In genomic region chr11:103619480-103619879, GRCh38 we compare ENCODE assay signal across 11 cellular contexts.
A peak's percentile ranks its signal among the peaks of the same experiment; 100 is the strongest.
DNase-seq lines count a peak whose midpoint lies in the region; ATAC-seq and TF ChIP-seq lines count a peak whose summit lies in the region.
"Had no signal": no experiment of that assay in that cellular context is flagged by ENCODE, and none has a peak within 500 bp of the region (broad histone marks: within the 10 kb centered on the region; RNA-seq: fewer than 3 reads in every experiment).

No MANE protein-coding gene starts in this region.

- DNase-seq in AG09319 (ENCODE audit: extremely low read depth, low read depth): no peak
- DNase-seq in HEK293T (ENCODE audit: extremely low spot score): peak; percentile 9
- DNase-seq in OCI-LY7 (ENCODE audit: low spot score): peak; percentile 5
- no peak for DNase-seq in epithelial cell of proximal tubule (ENCODE audit: low read depth)
- no peak for DNase-seq in Right ventricle myocardium inferior (ENCODE audit: missing footprints)
- no peak for DNase-seq in GM23338 (ENCODE audit: low spot score)
- DNase-seq in activated naive CD4-positive, alpha-beta T cell treated with anti-CD3 and anti-CD28 coated beads, Interleukin-2, amount 50 U/mL, for 16 hours: no peak
- DNase-seq: DMS79 treated with DMSO at 0.1 percent for 48 hours, mesendoderm, thyroid gland had no signal

- intact Hi-C loops in OCI-LY7 (cut with micrococcal nuclease; ENCODE audit: unreplicated experiment) (no loop called here), Right ventricle myocardium inferior (cut with DNase I) (no loop called here)

- peaks cover 2% of the 10 kb centered on the region; the same call in 2 of the 3 replicates for H3K4me1 Mint-ChIP-seq in GM23338

- no peak for ATAC-seq in HG03432 (IDR thresholded peaks at IDR 0.05; ENCODE audit: unreplicated experiment)
- ATAC-seq in Right ventricle myocardium inferior: no peak
- no peak for ATAC-seq in GM23338

- BruUV-seq in OCI-LY7 (replicated peaks; lab: Mats Ljungman, UMichigan): no TSS peak

- CTCF ChIA-PET in HEK293T (lab: Yijun Ruan, JAX): no interaction called here
- CTCF ChIA-PET in OCI-LY7 (lab: Charles Lee; ENCODE audit: unreplicated experiment): no interaction called here

- H3K4me1 ChIP-seq in OCI-LY7 (ENCODE audit: insufficient read depth, low read length, poor library complexity, severe bottlenecking) (no peaks in the 10 kb centered on the region), GM23338 (ENCODE audit: insufficient read depth) (no peaks in the 10 kb centered on the region)
- H3K4me1 ChIP-seq: thyroid gland had no signal

- H3K36me3 Mint-ChIP-seq in GM23338 (ENCODE audit: low read depth): no peaks in the 10 kb centered on the region

- H3K4me2 ChIP-seq in OCI-LY7 (ENCODE audit: low read length) (no peak overlapping the region), GM23338 (no peak overlapping the region)

- H3K27ac Mint-ChIP-seq in GM23338: no peak overlapping the region

- H3K36me3 ChIP-seq in OCI-LY7 (ENCODE audit: insufficient read depth, low read length) (no peaks in the 10 kb centered on the region), GM23338 (ENCODE audit: insufficient read depth) (no peaks in the 10 kb centered on the region)
- H3K36me3 ChIP-seq: thyroid gland had no signal

- no peaks in the 10 kb centered on the region for H3K27me3 ChIP-seq in GM23338 (ENCODE audit: insufficient read depth)
- H3K27me3 ChIP-seq: thyroid gland had no signal

- H3K27me3 Mint-ChIP-seq in GM23338 (ENCODE audit: insufficient read depth, low read depth, poor library complexity): no peaks in the 10 kb centered on the region

- H3K79me2 ChIP-seq in OCI-LY7 (ENCODE audit: insufficient read depth, low read depth, low read length) (no peaks in the 10 kb centered on the region), GM23338 (replicated peaks; ENCODE audit: insufficient read depth) (no peaks in the 10 kb centered on the region)

- H4K20me1 ChIP-seq in OCI-LY7 (ENCODE audit: insufficient read depth, low read length) (no peaks in the 10 kb centered on the region), GM23338 (replicated peaks; ENCODE audit: insufficient read depth) (no peaks in the 10 kb centered on the region)

- H3K27ac ChIP-seq in OCI-LY7 (ENCODE audit: low read depth, low read length, poor library complexity, severe bottlenecking): no peak overlapping the region
- no peak overlapping the region for H3K27ac ChIP-seq in GM23338 (ENCODE audit: low read depth)
- H3K27ac ChIP-seq: thyroid gland had no signal

- TF ChIP-seq CTCF in AG09319 (IDR thresholded peaks at IDR 0.05; ENCODE audit: low read depth, low read length): peak; percentile 15
- TF ChIP-seq CTCF in OCI-LY7 (conservative IDR thresholded peaks at IDR 0.05; ENCODE audit: low read length): peak; percentile 53
- TF ChIP-seq CTCF in epithelial cell of proximal tubule (conservative IDR thresholded peaks at IDR 0.05; ENCODE audit: low read depth, low read length): peak; percentile 63
- TF ChIP-seq CTCF in GM23338 (conservative IDR thresholded peaks at IDR 0.05; ENCODE audit: low read depth in 2 of 2): peak in 1 of 2 experiments; percentile 39; a peak in 2 of 4 replicates

- H3K9me3 Mint-ChIP-seq in GM23338: no peaks in the 10 kb centered on the region

- no peak overlapping the region for H2AFZ ChIP-seq in OCI-LY7 (ENCODE audit: low read length)
- H2AFZ ChIP-seq in GM23338: no peak overlapping the region

- POLR2A ChIA-PET in HEK293T (lab: Yijun Ruan, JAX): no interaction called here
- POLR2A ChIA-PET in OCI-LY7 (lab: Charles Lee): interaction anchor here (0.6 kb wide), 1 partner anchor 31 kb away, joined by 4 read pairs; no protein-coding TSS in a partner anchor

- H3K4me3 Mint-ChIP-seq in GM23338: no peak overlapping the region

- no peaks in the 10 kb centered on the region for H3K9me3 ChIP-seq in OCI-LY7 (ENCODE audit: low read length)
- H3K9me3 ChIP-seq: thyroid gland had no signal

- H3K4me3 ChIP-seq in OCI-LY7 (ENCODE audit: low read depth, low read length, poor library complexity, severe bottlenecking) (no peak overlapping the region), epithelial cell of proximal tubule (ENCODE audit: low read depth, low read length) (no peak overlapping the region), GM23338 (no peak overlapping the region)
- H3K4me3 ChIP-seq: thyroid gland had no signal

- no peaks in the 10 kb centered on the region for H3K9me2 ChIP-seq in OCI-LY7 (ENCODE audit: insufficient read depth, low read length)
- H3K9me2 ChIP-seq in GM23338 (ENCODE audit: insufficient read depth): peaks cover 16% of the 10 kb centered on the region; the same call in 1 of the 2 replicates

- no peaks in the 10 kb centered on the region for H3F3A ChIP-seq in GM23338 (replicated peaks; ENCODE audit: low read depth)

TF ChIP-seq in HEK293T, 16 proteins besides CTCF, POLR2A, EP300 and RAD21:
- TF ChIP-seq NFRKB (IDR thresholded peaks at IDR 0.05): no peak
- TF ChIP-seq ARNT (IDR thresholded peaks at IDR 0.05): no peak
- no peak for TF ChIP-seq FOXK2 (IDR thresholded peaks at IDR 0.05)

TF ChIP-seq in GM23338, 12 proteins besides CTCF, POLR2A, EP300 and RAD21 (continues in another document):
- TF ChIP-seq ZNF331 (CRISPR knock-in tag; IDR thresholded peaks at IDR 0.05; ENCODE audit: low read depth): no peak
- TF ChIP-seq ETS1 (IDR thresholded peaks at IDR 0.05): no peak
- no peak for TF ChIP-seq EZH2phosphoT487 (IDR thresholded peaks at IDR 0.05; ENCODE audit: unreplicated experiment)
- TF ChIP-seq ZNF462 (CRISPR knock-in tag; IDR thresholded peaks at IDR 0.05): no peak
- TF ChIP-seq NANOG (IDR thresholded peaks at IDR 0.05; ENCODE audit: borderline replicate concordance): no peak
- TF ChIP-seq ZNF114 (CRISPR knock-in tag; IDR thresholded peaks at IDR 0.05): no peak
- no peak for TF ChIP-seq POLR2AphosphoS5 (IDR thresholded peaks at IDR 0.05; ENCODE audit: low read depth)
- no peak for TF ChIP-seq JUNB (IDR thresholded peaks at IDR 0.05; ENCODE audit: unreplicated experiment)

Comparison
In these comparisons a context has a peak if more than half of its experiments do, and no peak if none do; other contexts are left out.
1. DNase-seq: peak in HEK293T (single experiment) and OCI-LY7 (single experiment); none in AG09319 (single experiment), epithelial cell of proximal tubule (single experiment), Right ventricle myocardium inferior (single experiment), GM23338 (single experiment) and activated naive CD4-positive, alpha-beta T cell treated with anti-CD3 and anti-CD28 coated beads, Interleukin-2, amount 50 U/mL, for 16 hours (single experiment).